Comparison of ENCODE assay signal across 17 cellular contexts in the genomic region with DNA sequence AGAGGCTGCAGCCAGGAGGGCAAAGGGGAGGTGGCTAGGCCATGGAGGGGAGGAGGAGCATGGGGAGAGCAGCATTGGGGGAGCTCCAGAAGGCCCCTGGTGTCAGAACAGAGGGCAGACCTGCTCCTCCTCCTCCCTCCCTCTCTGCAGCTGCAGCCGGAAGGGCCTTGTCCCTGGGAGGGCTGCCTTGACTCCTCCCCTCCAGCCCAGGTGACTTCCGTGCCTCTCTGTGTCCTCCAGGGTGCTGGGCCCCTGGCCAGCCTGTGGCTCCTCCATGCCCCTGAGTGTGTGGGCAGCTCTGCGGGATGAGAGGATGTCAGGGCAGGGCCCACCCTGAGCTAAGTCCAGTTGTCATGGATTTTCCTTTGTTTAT.
DNase-seq lines count a peak whose midpoint lies in the region; ATAC-seq and TF ChIP-seq lines count a peak whose summit lies in the region.
"Had no signal": no experiment of that assay in that cellular context is flagged by ENCODE, and none has a peak within 500 bp of the region (broad histone marks: within the 10 kb centered on the region; RNA-seq: fewer than 3 reads in every experiment).

No MANE protein-coding gene starts in this region.

- H2BK120ac ChIP-seq in neuronal stem cell (ENCODE audit: low read depth, low read length), result peak overlapping the region; percentile 89

- peak overlapping the region; percentile 87 for H3K4ac ChIP-seq in neuronal stem cell (ENCODE audit: low read length)

- H3K4me1 ChIP-seq in neuronal stem cell (ENCODE audit: control insufficient read depth in 2 of 2, insufficient read depth in 1 of 2, low read depth in 1 of 2, low read length in 2 of 2), result peaks cover 17 to 37% of the 10 kb centered on the region in 2 donors
- H3K4me1 ChIP-seq: parathyroid adenoma had no signal

- H3K27me3 Mint-ChIP-seq in activated CD8-positive, alpha-beta T cell treated with anti-CD3 and anti-CD28 coated beads, Interleukin-2, amount 10 ng/mL, durations not matched to agents 7 days and 5 days (ENCODE audit: low read depth), result peaks cover 10% of the 10 kb centered on the region
- peaks cover 14% of the 10 kb centered on the region for H3K27me3 Mint-ChIP-seq in activated CD8-positive, alpha-beta T cell treated with anti-CD3 and anti-CD28 coated beads for 36 hours
- peaks cover 2% of the 10 kb centered on the region for H3K27me3 Mint-ChIP-seq in brain

- H2BK15ac ChIP-seq in neuronal stem cell (ENCODE audit: low read length), result peak overlapping the region; percentile 100

- ATAC-seq in activated CD8-positive, alpha-beta T cell treated with anti-CD3 and anti-CD28 coated beads, Interleukin-2, amount 10 ng/mL, durations not matched to agents 7 days and 5 days, result peak; percentile 25
- ATAC-seq in activated CD8-positive, alpha-beta T cell treated with anti-CD3 and anti-CD28 coated beads for 36 hours, result no peak
- ATAC-seq: CD8-positive, alpha-beta T cell; sciatic nerve; stimulated activated naive CD8-positive, alpha-beta T cell treated with anti-CD3 and anti-CD28 coated beads, Interleukin-15, amount 100 ng/mL, for 72 hours had no signal

- H3K9me3 Mint-ChIP-seq in activated CD8-positive, alpha-beta T cell treated with anti-CD3 and anti-CD28 coated beads, Interleukin-2, amount 10 ng/mL, durations not matched to agents 7 days and 5 days (ENCODE audit: insufficient read depth), result no peaks in the 10 kb centered on the region
- H3K9me3 Mint-ChIP-seq in activated CD8-positive, alpha-beta T cell treated with anti-CD3 and anti-CD28 coated beads for 36 hours, result no peaks in the 10 kb centered on the region
- peaks cover 0 to 5% (median 0%) of the 10 kb centered on the region in 5 experiments for H3K9me3 Mint-ChIP-seq in brain
- H3K9me3 Mint-ChIP-seq: activated CD4-positive, alpha-beta T cell treated with anti-CD3 and anti-CD28 coated beads, Interleukin-2, amount 10 ng/mL, durations not matched to agents 24 days and 14 days; CD8-positive, alpha-beta T cell; stimulated activated naive CD8-positive, alpha-beta T cell treated with anti-CD3 and anti-CD28 coated beads, Interleukin-15, amount 100 ng/mL, for 72 hours had no signal

- peak overlapping the region; percentile 78 for H2BK5ac ChIP-seq in neuronal stem cell (ENCODE audit: low read length)

- H3K36me3 ChIP-seq in neuronal stem cell (replicated peaks in 1 of 2; ENCODE audit: control insufficient read depth in 2 of 2, insufficient read depth in 2 of 2, low read length in 2 of 2), result no peaks in the 10 kb centered on the region

- no peak overlapping the region for H3K4me2 ChIP-seq in neuronal stem cell (ENCODE audit: insufficient read depth, low read length, poor library complexity, severe bottlenecking)

- H3K27ac Mint-ChIP-seq in activated CD8-positive, alpha-beta T cell treated with anti-CD3 and anti-CD28 coated beads, Interleukin-2, amount 10 ng/mL, durations not matched to agents 7 days and 5 days, result no peak overlapping the region
- no peak overlapping the region for H3K27ac Mint-ChIP-seq in activated CD8-positive, alpha-beta T cell treated with anti-CD3 and anti-CD28 coated beads for 36 hours
- peak overlapping the region in 3 of 5 experiments; percentile 41 to 60 (median 48) for H3K27ac Mint-ChIP-seq in brain
- H3K27ac Mint-ChIP-seq: activated CD4-positive, alpha-beta T cell treated with anti-CD3 and anti-CD28 coated beads, Interleukin-2, amount 10 ng/mL, durations not matched to agents 24 days and 14 days; CD8-positive, alpha-beta T cell had no signal

- POLR2A ChIA-PET in activated CD8-positive, alpha-beta T cell treated with anti-CD3 and anti-CD28 coated beads, Interleukin-2, amount 10 ng/mL, durations not matched to agents 7 days and 5 days (lab: Charles Lee), result no interaction called here
- POLR2A ChIA-PET in activated CD8-positive, alpha-beta T cell treated with anti-CD3 and anti-CD28 coated beads for 36 hours (lab: Charles Lee), result interaction anchor here (1.2 kb wide), 1 partner anchor 13 kb away, joined by 3 read pairs; no protein-coding TSS in a partner anchor

- peak overlapping the region; percentile 54 for H4K91ac ChIP-seq in neuronal stem cell (ENCODE audit: low read depth, low read length, poor library complexity)

- DNase-seq in activated CD8-positive, alpha-beta T cell treated with anti-CD3 and anti-CD28 coated beads, Interleukin-2, amount 10 ng/mL, durations not matched to agents 7 days and 5 days, result no peak
- no peak for DNase-seq in activated CD8-positive, alpha-beta T cell treated with anti-CD3 and anti-CD28 coated beads for 36 hours
- peak; percentile 87 for DNase-seq in NCI-H146 (lab: John Stamatoyannopoulos, UW)
- no peak for DNase-seq in neuronal stem cell (ENCODE audit: low spot score)
- no peak for DNase-seq in foreskin melanocyte
- no peak for DNase-seq in occipital lobe (lab: John Stamatoyannopoulos, UW)
- DNase-seq in NCI-H2081 treated with DMSO at 0.1 percent for 48 hours (lab: John Stamatoyannopoulos, UW), result no peak
- DNase-seq: activated CD4-positive, alpha-beta T cell treated with anti-CD3 and anti-CD28 coated beads, Interleukin-2, amount 10 ng/mL, durations not matched to agents 24 days and 14 days; anterior cingulate cortex; CD8-positive, alpha-beta T cell; effector CD8-positive, alpha-beta T cell; NCI-H226; stimulated activated naive CD8-positive, alpha-beta T cell treated with anti-CD3 and anti-CD28 coated beads, Interleukin-15, amount 100 ng/mL, for 72 hours had no signal

- TF ChIP-seq CTCF in activated CD8-positive, alpha-beta T cell treated with anti-CD3 and anti-CD28 coated beads for 36 hours (IDR thresholded peaks at IDR 0.05), result no peak
- no peak for TF ChIP-seq CTCF in brain (conservative IDR thresholded peaks at IDR 0.05)

- H3K27ac ChIP-seq in neuronal stem cell (replicated peaks; ENCODE audit: low read length), result no peak overlapping the region
- H3K27ac ChIP-seq: parathyroid adenoma had no signal

- H3K79me1 ChIP-seq in neuronal stem cell (ENCODE audit: low read depth, low read length), result peaks cover 6% of the 10 kb centered on the region

- peak overlapping the region; percentile 60 for H3K14ac ChIP-seq in neuronal stem cell (ENCODE audit: low read length)

- H3K18ac ChIP-seq in neuronal stem cell (ENCODE audit: low read length), result peak overlapping the region; percentile 96

- no peak overlapping the region for H3K4me3 ChIP-seq in neuronal stem cell (ENCODE audit: low read length in 2 of 2)
- H3K4me3 ChIP-seq: lung had no signal

- CTCF ChIA-PET in activated CD8-positive, alpha-beta T cell treated with anti-CD3 and anti-CD28 coated beads, Interleukin-2, amount 10 ng/mL, durations not matched to agents 7 days and 5 days (lab: Charles Lee), result interaction anchor here (4.2 to 8.9 kb wide), 2 partner anchors 13 to 274 kb away, joined by 22 to 119 read pairs; no protein-coding TSS in a partner anchor
- CTCF ChIA-PET in activated CD8-positive, alpha-beta T cell treated with anti-CD3 and anti-CD28 coated beads for 36 hours (lab: Charles Lee), result interaction anchor here (4.7 kb wide), 1 partner anchor 13 kb away, joined by 26 read pairs; no protein-coding TSS in a partner anchor

- H2AK5ac ChIP-seq in neuronal stem cell (ENCODE audit: low read depth, low read length), result peak overlapping the region; percentile 98

- peak overlapping the region; percentile 54 for H4K8ac ChIP-seq in neuronal stem cell (ENCODE audit: low read depth, low read length)

- no peaks in the 10 kb centered on the region for H3K36me3 Mint-ChIP-seq in activated CD8-positive, alpha-beta T cell treated with anti-CD3 and anti-CD28 coated beads, Interleukin-2, amount 10 ng/mL, durations not matched to agents 7 days and 5 days (ENCODE audit: low read depth)
- H3K36me3 Mint-ChIP-seq in activated CD8-positive, alpha-beta T cell treated with anti-CD3 and anti-CD28 coated beads for 36 hours (ENCODE audit: low read depth), result no peaks in the 10 kb centered on the region
- H3K36me3 Mint-ChIP-seq in brain, result no peaks in the 10 kb centered on the region
- H3K36me3 Mint-ChIP-seq: CD8-positive, alpha-beta T cell had no signal

- no CpG with 5 or more reads among the region's 3 CpGs for WGBS in neuronal stem cell (ENCODE audit: extremely low coverage in 2 of 2, insufficient read length in 2 of 2, insufficient replicate concordance in 1 of 2), 2 donors

- H3K9me3 ChIP-seq in neuronal stem cell (replicated peaks in 1 of 2; ENCODE audit: control insufficient read depth in 2 of 2, insufficient read depth in 1 of 2, low read depth in 1 of 2, low read length in 2 of 2), result no peaks in the 10 kb centered on the region

- H3K9ac ChIP-seq in neuronal stem cell (ENCODE audit: low read depth, low read length, poor library complexity), result peak overlapping the region; percentile 7
- H3K9ac ChIP-seq: parathyroid adenoma had no signal

- H2AFZ ChIP-seq in neuronal stem cell (ENCODE audit: low read length), result peak overlapping the region; percentile 66
- H2AFZ ChIP-seq: parathyroid adenoma had no signal

- intact Hi-C loops in activated CD8-positive, alpha-beta T cell treated with anti-CD3 and anti-CD28 coated beads for 36 hours (cut with micrococcal nuclease), result no loop called here

- H3K4me1 Mint-ChIP-seq in activated CD8-positive, alpha-beta T cell treated with anti-CD3 and anti-CD28 coated beads, Interleukin-2, amount 10 ng/mL, durations not matched to agents 7 days and 5 days (ENCODE audit: low read depth), result peaks cover 16% of the 10 kb centered on the region
- H3K4me1 Mint-ChIP-seq in activated CD8-positive, alpha-beta T cell treated with anti-CD3 and anti-CD28 coated beads for 36 hours (ENCODE audit: low read depth), result peaks cover 6% of the 10 kb centered on the region
- peaks cover 63% of the 10 kb centered on the region for H3K4me1 Mint-ChIP-seq in brain

- no peaks in the 10 kb centered on the region for H3K27me3 ChIP-seq in neuronal stem cell (ENCODE audit: control insufficient read depth in 3 of 3, insufficient read depth in 3 of 3, low read depth in 1 of 3, low read length in 3 of 3)

- H3K23ac ChIP-seq in neuronal stem cell (ENCODE audit: low read depth, low read length, poor library complexity), result no peak overlapping the region

- no peak overlapping the region for H3K4me3 Mint-ChIP-seq in activated CD8-positive, alpha-beta T cell treated with anti-CD3 and anti-CD28 coated beads, Interleukin-2, amount 10 ng/mL, durations not matched to agents 7 days and 5 days
- no peak overlapping the region for H3K4me3 Mint-ChIP-seq in activated CD8-positive, alpha-beta T cell treated with anti-CD3 and anti-CD28 coated beads for 36 hours
- no peak overlapping the region for H3K4me3 Mint-ChIP-seq in brain
- H3K4me3 Mint-ChIP-seq: activated CD4-positive, alpha-beta T cell treated with anti-CD3 and anti-CD28 coated beads, Interleukin-2, amount 10 ng/mL, durations not matched to agents 24 days and 14 days; CD8-positive, alpha-beta T cell; stimulated activated naive CD8-positive, alpha-beta T cell treated with anti-CD3 and anti-CD28 coated beads, Interleukin-15, amount 100 ng/mL, for 72 hours had no signal

- peak overlapping the region; percentile 32 for H2BK12ac ChIP-seq in neuronal stem cell (ENCODE audit: low read length)

Comparison
In these comparisons a context has a peak if more than half of its experiments do, and no peak if none do; other contexts are left out.
1. H3K27ac Mint-ChIP-seq: peak in brain (3 of 5); none in activated CD8-positive, alpha-beta T cell treated with anti-CD3 and anti-CD28 coated beads, Interleukin-2, amount 10 ng/mL, durations not matched to agents 7 days and 5 days (single experiment) and activated CD8-positive, alpha-beta T cell treated with anti-CD3 and anti-CD28 coated beads for 36 hours (single experiment).